Comparison of ENCODE assay signal across 8 cellular contexts in genomic region chr11:11987503-11988022, GRCh38. TPM values are rescaled to one million over a fixed set of nuclear protein-coding genes. Genes with fewer than 3 reads are reported as not detected.
DNase-seq lines count a peak whose midpoint lies in the region; ATAC-seq, FAIRE-seq and TF ChIP-seq lines count a peak whose summit lies in the region.

No MANE protein-coding gene starts in this region.

- H4K20me1 ChIP-seq in hepatocyte (ENCODE audit: insufficient read depth, poor library complexity, severe bottlenecking), result no peaks in the 10 kb centered on the region

- peak overlapping the region; percentile 65 for H3K4me2 ChIP-seq in A549
- H3K4me2 ChIP-seq in hepatocyte, result no peak overlapping the region

- H3K4me1 ChIP-seq in A549 (peaks cover 61% of the 10 kb centered on the region), hepatocyte (ENCODE audit: insufficient read depth) (peaks cover 24% of the 10 kb centered on the region)

- no peak overlapping the region for H3K27ac Mint-ChIP-seq in activated CD8-positive, alpha-beta T cell treated with anti-CD3 and anti-CD28 coated beads, Interleukin-2, amount 10 ng/mL, durations not matched to agents 7 days and 5 days
- no peak overlapping the region for H3K27ac Mint-ChIP-seq in activated T-helper 1 cell treated with anti-CD3 and anti-CD28 coated beads, Interleukin-12 subunit alpha, Interleukin-12 subunit beta, Interleukin-2, Interleukin-4 antibody, amounts not matched to agents 30 ng/mL and 10 ng/mL and 1 ng/mL, durations not matched to agents 14 hours and 24 hours and 36 hours

- H3K27me3 ChIP-seq in hepatocyte, result no peaks in the 10 kb centered on the region

- H3K79me2 ChIP-seq in hepatocyte, result no peaks in the 10 kb centered on the region

- TF ChIP-seq CTCF in A549 (IDR thresholded peaks at IDR 0.05) (peak; percentile 23; the same call in 1 of the 3 replicates), GM12874 (IDR thresholded peaks at IDR 0.05; ENCODE audit: insufficient read depth, low read depth, low read length) (peak; percentile 15; the same call in 1 of the 2 replicates), hepatocyte (IDR thresholded peaks at IDR 0.05; ENCODE audit: poor library complexity) (peak; percentile 34)

- H3K9me3 Mint-ChIP-seq in activated CD8-positive, alpha-beta T cell treated with anti-CD3 and anti-CD28 coated beads, Interleukin-2, amount 10 ng/mL, durations not matched to agents 7 days and 5 days (ENCODE audit: insufficient read depth), result no peaks in the 10 kb centered on the region
- H3K9me3 Mint-ChIP-seq in activated T-helper 1 cell treated with anti-CD3 and anti-CD28 coated beads, Interleukin-12 subunit alpha, Interleukin-12 subunit beta, Interleukin-2, Interleukin-4 antibody, amounts not matched to agents 30 ng/mL and 10 ng/mL and 1 ng/mL, durations not matched to agents 14 hours and 24 hours and 36 hours, result no peaks in the 10 kb centered on the region

- DNase-seq in A549 (ENCODE audit: low read depth in 1 of 2, low spot score in 1 of 2) (peak in 1 of 2 experiments; percentile 66), hepatocyte (ENCODE audit: low spot score) (no peak), NCI-H146 (lab: John Stamatoyannopoulos, UW) (no peak), OCI-M2 (lab: John Stamatoyannopoulos, UW; ENCODE audit: unreplicated experiment) (no peak), urothelium cell line (ENCODE audit: low spot score) (no peak)
- DNase-seq in activated CD8-positive, alpha-beta T cell treated with anti-CD3 and anti-CD28 coated beads, Interleukin-2, amount 10 ng/mL, durations not matched to agents 7 days and 5 days, result no peak
- no peak for DNase-seq in activated T-helper 1 cell treated with anti-CD3 and anti-CD28 coated beads, Interleukin-12 subunit alpha, Interleukin-12 subunit beta, Interleukin-2, Interleukin-4 antibody, amounts not matched to agents 30 ng/mL and 10 ng/mL and 1 ng/mL, durations not matched to agents 14 hours and 24 hours and 36 hours (ENCODE audit: low spot score)

- TF ChIP-seq POLR2A in A549 (IDR thresholded peaks at IDR 0.05; ENCODE audit: low read length), result no peak

- H3K4me1 Mint-ChIP-seq in activated CD8-positive, alpha-beta T cell treated with anti-CD3 and anti-CD28 coated beads, Interleukin-2, amount 10 ng/mL, durations not matched to agents 7 days and 5 days (ENCODE audit: low read depth), result no peaks in the 10 kb centered on the region
- peaks cover 10% of the 10 kb centered on the region for H3K4me1 Mint-ChIP-seq in activated T-helper 1 cell treated with anti-CD3 and anti-CD28 coated beads, Interleukin-12 subunit alpha, Interleukin-12 subunit beta, Interleukin-2, Interleukin-4 antibody, amounts not matched to agents 30 ng/mL and 10 ng/mL and 1 ng/mL, durations not matched to agents 14 hours and 24 hours and 36 hours (ENCODE audit: low read depth)

- CTCF ChIA-PET in A549 (lab: Yijun Ruan, JAX), result interaction anchor here (0.9 to 1.9 kb wide), 3 partner anchors 8 to 21 kb away, joined by 3 to 10 read pairs (median 3); no protein-coding TSS in a partner anchor
- CTCF ChIA-PET in activated CD8-positive, alpha-beta T cell treated with anti-CD3 and anti-CD28 coated beads, Interleukin-2, amount 10 ng/mL, durations not matched to agents 7 days and 5 days (lab: Charles Lee), result no interaction called here

- no peaks in the 10 kb centered on the region for H3K36me3 Mint-ChIP-seq in activated CD8-positive, alpha-beta T cell treated with anti-CD3 and anti-CD28 coated beads, Interleukin-2, amount 10 ng/mL, durations not matched to agents 7 days and 5 days (ENCODE audit: low read depth)
- H3K36me3 Mint-ChIP-seq in activated T-helper 1 cell treated with anti-CD3 and anti-CD28 coated beads, Interleukin-12 subunit alpha, Interleukin-12 subunit beta, Interleukin-2, Interleukin-4 antibody, amounts not matched to agents 30 ng/mL and 10 ng/mL and 1 ng/mL, durations not matched to agents 14 hours and 24 hours and 36 hours (ENCODE audit: low read depth), result no peaks in the 10 kb centered on the region

- POLR2A ChIA-PET in A549 (lab: Yijun Ruan, JAX), result no interaction called here
- POLR2A ChIA-PET in activated CD8-positive, alpha-beta T cell treated with anti-CD3 and anti-CD28 coated beads, Interleukin-2, amount 10 ng/mL, durations not matched to agents 7 days and 5 days (lab: Charles Lee), result no interaction called here

- no peak for FAIRE-seq in A549 (lab: Jason Lieb, UNC)
- no peak for FAIRE-seq in urothelium cell line (lab: Jason Lieb, UNC)

- no peak overlapping the region for H2AFZ ChIP-seq in hepatocyte

- WGBS in A549 (ENCODE audit: missing lambda C conversion rate), result 78% methylated on average over 1 of the region's 1 CpG
- 93% methylated on average over 1 of the region's 1 CpG for WGBS in hepatocyte (ENCODE audit: low lambda C conversion rate, missing lambda C conversion rate)

- no peaks in the 10 kb centered on the region for H3K36me3 ChIP-seq in hepatocyte (replicated peaks; ENCODE audit: insufficient read depth, low read depth)

- H3K9me2 ChIP-seq in hepatocyte (replicated peaks; ENCODE audit: insufficient read depth), result no peaks in the 10 kb centered on the region

- intact Hi-C loops in activated T-helper 1 cell treated with anti-CD3 and anti-CD28 coated beads, Interleukin-12 subunit alpha, Interleukin-12 subunit beta, Interleukin-2, Interleukin-4 antibody, amounts not matched to agents 30 ng/mL and 10 ng/mL and 1 ng/mL, durations not matched to agents 14 hours and 24 hours and 36 hours (cut with micrococcal nuclease), result no loop called here

- peak; percentile 9 to 40; a peak in 3 of 6 replicates for ATAC-seq in A549
- ATAC-seq in activated CD8-positive, alpha-beta T cell treated with anti-CD3 and anti-CD28 coated beads, Interleukin-2, amount 10 ng/mL, durations not matched to agents 7 days and 5 days, result peak; percentile 19

- H3K27ac ChIP-seq in A549 (peak overlapping the region; percentile 80 to 86), hepatocyte (peak overlapping the region; percentile 35)

- H3K9me3 ChIP-seq in A549, result no peaks in the 10 kb centered on the region
- H3K9me3 ChIP-seq in hepatocyte (ENCODE audit: low read depth), result no peaks in the 10 kb centered on the region

- TF ChIP-seq EP300 in A549 (IDR thresholded peaks at IDR 0.05), result no peak

- no peak overlapping the region for H3K4me3 Mint-ChIP-seq in activated CD8-positive, alpha-beta T cell treated with anti-CD3 and anti-CD28 coated beads, Interleukin-2, amount 10 ng/mL, durations not matched to agents 7 days and 5 days
- no peak overlapping the region for H3K4me3 Mint-ChIP-seq in activated T-helper 1 cell treated with anti-CD3 and anti-CD28 coated beads, Interleukin-12 subunit alpha, Interleukin-12 subunit beta, Interleukin-2, Interleukin-4 antibody, amounts not matched to agents 30 ng/mL and 10 ng/mL and 1 ng/mL, durations not matched to agents 14 hours and 24 hours and 36 hours

- H3K27me3 Mint-ChIP-seq in activated CD8-positive, alpha-beta T cell treated with anti-CD3 and anti-CD28 coated beads, Interleukin-2, amount 10 ng/mL, durations not matched to agents 7 days and 5 days (ENCODE audit: low read depth), result peaks cover 3% of the 10 kb centered on the region
- H3K27me3 Mint-ChIP-seq in activated T-helper 1 cell treated with anti-CD3 and anti-CD28 coated beads, Interleukin-12 subunit alpha, Interleukin-12 subunit beta, Interleukin-2, Interleukin-4 antibody, amounts not matched to agents 30 ng/mL and 10 ng/mL and 1 ng/mL, durations not matched to agents 14 hours and 24 hours and 36 hours (ENCODE audit: insufficient read depth), result peaks cover 14% of the 10 kb centered on the region

- 0 out of 5 replicates have a peak, but pooled peaks of 1 of the 2 experiments have one; percentile 19 for TF ChIP-seq RAD21 in A549 (conservative IDR thresholded peaks at IDR 0.05 in 1 of 2, IDR thresholded peaks at IDR 0.05 in 1 of 2)

- H3K4me3 ChIP-seq in A549 (no peak overlapping the region), hepatocyte (no peak overlapping the region)

TF ChIP-seq in A549, 52 proteins besides CTCF, POLR2A, EP300 and RAD21:
- TF ChIP-seq ESRRA (IDR thresholded peaks at IDR 0.05; ENCODE audit: borderline replicate concordance, low read length) (no peak), MAFK (IDR thresholded peaks at IDR 0.05; ENCODE audit: partially characterized antibody) (peak; percentile 72), MAX (IDR thresholded peaks at IDR 0.05) (peak; percentile 76; the same call in 1 of the 2 replicates)

RNA-seq across cellular contexts. Expression of gene DKK3, which starts 20.9 kb away (rescaled TPM):
- polyA plus RNA-seq in A549 (2011; rRNA removed) (18.4 and 22.8 TPM in 2 replicates), A549 (2017; fragmentation: RNase III; extraction: RNeasy Plus Mini Kit Qiagen cat#74134 plus additional on column Dnase treatment) (11.9 to 21.8 TPM (median 20.8 TPM) in 3 replicates), hepatocyte (64.3 and 66.0 TPM in 2 replicates)
- 6.0 and 6.2 TPM in 2 replicates for polyA plus RNA-seq in A549 (2012; cell fraction: cytosol; rRNA removed)
- polyA plus RNA-seq in A549 (2012; cell fraction: nucleus; rRNA removed), result 9.6 and 10.7 TPM in 2 replicates
- 12.0 and 14.5 TPM in 2 replicates for polyA minus RNA-seq in A549 (2011; rRNA and poly(A)+ RNA removed)
- under 1 TPM in 1 of 2 experiments, not detected in 1; 0.29 TPM for total RNA-seq in activated CD8-positive, alpha-beta T cell treated with anti-CD3 and anti-CD28 coated beads, Interleukin-2, amount 10 ng/mL, durations not matched to agents 7 days and 5 days
- 66.6 and 71.3 TPM in 2 replicates for total RNA-seq in hepatocyte
- not detected in 2 replicates for total RNA-seq in activated T-helper 1 cell treated with anti-CD3 and anti-CD28 coated beads, Interleukin-12 subunit alpha, Interleukin-12 subunit beta, Interleukin-2, Interleukin-4 antibody, amounts not matched to agents 30 ng/mL and 10 ng/mL and 1 ng/mL, durations not matched to agents 14 hours and 24 hours and 36 hours

Comparison
In these comparisons a context has a peak if more than half of its experiments do, and no peak if none do; other contexts are left out.
1. RNA of gene DKK3, which starts 20.9 kb away (total RNA-seq): 66.6 to 71.3 TPM in hepatocyte; 0.29 TPM in activated CD8-positive, alpha-beta T cell treated with anti-CD3 and anti-CD28 coated beads, Interleukin-2, amount 10 ng/mL, durations not matched to agents 7 days and 5 days and not detected in activated T-helper 1 cell treated with anti-CD3 and anti-CD28 coated beads, Interleukin-12 subunit alpha, Interleukin-12 subunit beta, Interleukin-2, Interleukin-4 antibody, amounts not matched to agents 30 ng/mL and 10 ng/mL and 1 ng/mL, durations not matched to agents 14 hours and 24 hours and 36 hours; every median in the first group is over 10 times any median in the second.
2. Peak in every context shown above with its lines, with median percentiles within 50 percentile points of each other: CTCF ChIP-seq.